In the genomic region with DNA sequence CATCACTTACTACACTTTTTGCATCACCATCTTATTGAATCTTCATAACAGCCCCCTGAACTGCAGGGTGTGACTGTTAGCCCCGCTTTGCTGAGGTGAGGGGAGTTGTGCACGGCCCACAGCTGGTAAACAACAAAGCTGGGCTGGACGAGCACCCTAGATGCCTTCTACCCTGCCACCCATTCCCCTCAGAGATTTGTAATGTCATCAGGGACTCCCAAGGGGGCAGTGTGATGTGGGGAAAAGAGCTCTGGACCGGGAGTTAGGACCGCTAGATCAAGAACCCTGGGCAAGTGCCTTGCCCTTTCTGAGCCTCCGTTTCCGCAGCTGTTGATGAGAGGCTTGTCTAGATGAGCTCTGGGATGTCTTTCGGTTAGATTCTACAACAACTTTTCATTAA, we compare ENCODE assay signal across 1 cellular context.
TF ChIP-seq lines count a peak whose summit lies in the region.

No MANE protein-coding gene starts in this region.

TF ChIP-seq in GM12878, 131 proteins besides CTCF, POLR2A, EP300 and RAD21:
- TF ChIP-seq IKZF1 (conservative IDR thresholded peaks at IDR 0.05) = no peak
- TF ChIP-seq ZNF622 (IDR thresholded peaks at IDR 0.05) = no peak
- TF ChIP-seq ESRRA (IDR thresholded peaks at IDR 0.05; ENCODE audit: low read length) = no peak
- TF ChIP-seq IKZF2 (IDR thresholded peaks at IDR 0.05) = no peak
- TF ChIP-seq SUZ12 (IDR thresholded peaks at IDR 0.05; ENCODE audit: unreplicated experiment) = no peak
- no peak for TF ChIP-seq MEF2A (IDR thresholded peaks at IDR 0.05; ENCODE audit: insufficient read depth, low read depth, low read length)
- TF ChIP-seq PAX5 (IDR thresholded peaks at IDR 0.05; ENCODE audit: borderline replicate concordance, low read depth, low read length) = no peak
- no peak for TF ChIP-seq NKRF (conservative IDR thresholded peaks at IDR 0.05)
- TF ChIP-seq RCOR1 (conservative IDR thresholded peaks at IDR 0.05; ENCODE audit: low read depth, low read length) = no peak
- TF ChIP-seq SMARCA5 (IDR thresholded peaks at IDR 0.05) = no peak
